In genomic region chr1:243482237-243483022, GRCh38 we compare ENCODE assay signal across 8 cellular contexts.
DNase-seq lines count a peak whose midpoint lies in the region; ATAC-seq, FAIRE-seq and TF ChIP-seq lines count a peak whose summit lies in the region.

No MANE protein-coding gene starts in this region.

- peak; percentile 52 for DNase-seq in activated naive CD4-positive, alpha-beta T cell treated with anti-CD3 and anti-CD28 coated beads for 36 hours
- no peak for DNase-seq in activated naive CD4-positive, alpha-beta T cell treated with Interleukin-2 at 50 U/mL for 16 hours
- DNase-seq in activated B cell treated with CpG ODN at 0.5 μM for 24 hours (no peak), retinal pigment epithelial cell (ENCODE audit: low read depth) (peak; percentile 57), GM12892 (ENCODE audit: insufficient read length) (no peak), Karpas-422 (no peak)

- no peak overlapping the region for H3K4me2 ChIP-seq in Karpas-422 (ENCODE audit: low read depth, low read length, poor library complexity, severe bottlenecking)

- H3K4me3 ChIP-seq in gastroesophageal sphincter (peak overlapping the region; percentile 55 to 56), retinal pigment epithelial cell (ENCODE audit: low read length) (peak overlapping the region; percentile 43), Karpas-422 (ENCODE audit: low read length) (no peak overlapping the region)

- H2AFZ ChIP-seq in Karpas-422 (ENCODE audit: low read length), result no peak overlapping the region

- peak overlapping the region; percentile 59 for H3K4me3 Mint-ChIP-seq in activated naive CD4-positive, alpha-beta T cell treated with anti-CD3 and anti-CD28 coated beads for 36 hours
- H3K4me3 Mint-ChIP-seq in activated B cell treated with CpG ODN at 0.5 μM for 24 hours, result peak overlapping the region; percentile 75

- no peaks in the 10 kb centered on the region for H3K79me2 ChIP-seq in Karpas-422 (ENCODE audit: low read length)

- TF ChIP-seq POLR2A in gastroesophageal sphincter (IDR thresholded peaks at IDR 0.05), result no peak
- no peak for TF ChIP-seq POLR2A in GM12892 (IDR thresholded peaks at IDR 0.05; ENCODE audit: low read depth, low read length)

- no peaks in the 10 kb centered on the region for H3K36me3 Mint-ChIP-seq in activated naive CD4-positive, alpha-beta T cell treated with anti-CD3 and anti-CD28 coated beads for 36 hours (ENCODE audit: low read depth)
- H3K36me3 Mint-ChIP-seq in activated B cell treated with CpG ODN at 0.5 μM for 24 hours (ENCODE audit: low read depth), result peaks cover 2% of the 10 kb centered on the region

- intact Hi-C loops in activated naive CD4-positive, alpha-beta T cell treated with anti-CD3 and anti-CD28 coated beads for 36 hours (cut with micrococcal nuclease), result no loop called here
- intact Hi-C loops in activated B cell treated with CpG ODN at 0.5 μM for 24 hours (cut with micrococcal nuclease), result loop anchor here (2.0 kb wide), 1 partner anchor 24 kb away; no protein-coding TSS in a partner anchor

- no peaks in the 10 kb centered on the region for H3K9me2 ChIP-seq in Karpas-422 (replicated peaks; ENCODE audit: insufficient read depth, low read length)

- CTCF ChIA-PET in activated naive CD4-positive, alpha-beta T cell treated with anti-CD3 and anti-CD28 coated beads for 36 hours (lab: Charles Lee), result no interaction called here
- CTCF ChIA-PET in activated B cell treated with CpG ODN at 0.5 μM for 24 hours (lab: Charles Lee), result no interaction called here

- no peaks in the 10 kb centered on the region for H3K9me3 Mint-ChIP-seq in activated naive CD4-positive, alpha-beta T cell treated with anti-CD3 and anti-CD28 coated beads for 36 hours
- no peaks in the 10 kb centered on the region for H3K9me3 Mint-ChIP-seq in activated B cell treated with CpG ODN at 0.5 μM for 24 hours

- H3K4me1 Mint-ChIP-seq in activated naive CD4-positive, alpha-beta T cell treated with anti-CD3 and anti-CD28 coated beads for 36 hours (ENCODE audit: low read depth), result peaks cover 12% of the 10 kb centered on the region
- peaks cover 14% of the 10 kb centered on the region for H3K4me1 Mint-ChIP-seq in activated B cell treated with CpG ODN at 0.5 μM for 24 hours

- TF ChIP-seq CTCF in activated B cell treated with CpG ODN at 0.5 μM for 24 hours (IDR thresholded peaks at IDR 0.05) (no peak), gastroesophageal sphincter (IDR thresholded peaks at IDR 0.05) (no peak), retinal pigment epithelial cell (conservative IDR thresholded peaks at IDR 0.05; ENCODE audit: low read depth, low read length) (no peak)

- H3K27me3 ChIP-seq in gastroesophageal sphincter (no peaks in the 10 kb centered on the region), Karpas-422 (ENCODE audit: low read length) (no peaks in the 10 kb centered on the region)

- no peaks in the 10 kb centered on the region for H4K20me1 ChIP-seq in Karpas-422 (ENCODE audit: insufficient read depth, low read depth, low read length)

- H3K9ac ChIP-seq in Karpas-422 (ENCODE audit: low read length), result no peak overlapping the region

- H3K4me1 ChIP-seq in gastroesophageal sphincter (peaks cover 0 to 24% (median 11%) of the 10 kb centered on the region in 3 donors), Karpas-422 (ENCODE audit: low read length) (no peaks in the 10 kb centered on the region)

- 20 to 27% methylated on average over 7 to 9 of the region's 24 CpGs for WGBS in gastroesophageal sphincter (ENCODE audit: low coverage in 1 of 2), 2 donors

- ATAC-seq in activated B cell treated with CpG ODN at 0.5 μM for 24 hours (ENCODE audit: low read depth) (peak; percentile 31), gastroesophageal sphincter (peak; percentile 85), GM19035 (IDR thresholded peaks at IDR 0.05; ENCODE audit: unreplicated experiment) (no peak)

- H3K27ac ChIP-seq in gastroesophageal sphincter (peak overlapping the region in 1 of 4 donors; percentile 65), Karpas-422 (ENCODE audit: low read length) (no peak overlapping the region)

- H3K9me3 ChIP-seq in gastroesophageal sphincter (no peaks in the 10 kb centered on the region), Karpas-422 (ENCODE audit: low read length) (no peaks in the 10 kb centered on the region)

- TF ChIP-seq EP300 in gastroesophageal sphincter (IDR thresholded peaks at IDR 0.05), result no peak

- FAIRE-seq in GM12892 (lab: Jason Lieb, UNC), result no peak

- H3K27me3 Mint-ChIP-seq in activated naive CD4-positive, alpha-beta T cell treated with anti-CD3 and anti-CD28 coated beads for 36 hours (ENCODE audit: low read depth), result no peaks in the 10 kb centered on the region
- H3K27me3 Mint-ChIP-seq in activated B cell treated with CpG ODN at 0.5 μM for 24 hours, result no peaks in the 10 kb centered on the region

- H3K36me3 ChIP-seq in gastroesophageal sphincter (no peaks in the 10 kb centered on the region), Karpas-422 (ENCODE audit: insufficient read depth, low read length) (no peaks in the 10 kb centered on the region)

- POLR2A ChIA-PET in activated B cell treated with CpG ODN at 0.5 μM for 24 hours (lab: Charles Lee), result no interaction called here

- H3K27ac Mint-ChIP-seq in activated naive CD4-positive, alpha-beta T cell treated with anti-CD3 and anti-CD28 coated beads for 36 hours, result no peak overlapping the region
- no peak overlapping the region for H3K27ac Mint-ChIP-seq in activated B cell treated with CpG ODN at 0.5 μM for 24 hours

Comparison
In these comparisons a context has a peak if more than half of its experiments do, and no peak if none do; other contexts are left out.
1. DNase-seq: peak in activated naive CD4-positive, alpha-beta T cell treated with anti-CD3 and anti-CD28 coated beads for 36 hours (single experiment) and retinal pigment epithelial cell (single experiment); none in activated naive CD4-positive, alpha-beta T cell treated with Interleukin-2 at 50 U/mL for 16 hours (single experiment), activated B cell treated with CpG ODN at 0.5 μM for 24 hours (single experiment), GM12892 (single experiment) and Karpas-422 (single experiment).